28 cellular contexts compared by ENCODE assay signal in genomic region chr2:234099266-234099665, GRCh38. TPM values are rescaled to one million over a fixed set of nuclear protein-coding genes. Genes with fewer than 3 reads are reported as not detected.
DNase-seq lines count a peak whose midpoint lies in the region; ATAC-seq and TF ChIP-seq lines count a peak whose summit lies in the region.
"Had no signal": no experiment of that assay in that cellular context is flagged by ENCODE, and none has a peak within 500 bp of the region (broad histone marks: within the 10 kb centered on the region; RNA-seq: fewer than 3 reads in every experiment).

No MANE protein-coding gene starts in this region.

- no peaks in the 10 kb centered on the region for H4K20me1 ChIP-seq in BLaER1

- H3K9me3 ChIP-seq in BLaER1: peaks cover 6% of the 10 kb centered on the region
- H3K9me3 ChIP-seq: prostate gland, thyroid gland had no signal

- DNase-seq in NCI-H82 (lab: John Stamatoyannopoulos, UW): peak; percentile 96
- no peak for DNase-seq in activated B cell treated with CpG ODN at 0.5 μM for 24 hours
- no peak for DNase-seq in activated effector memory CD4-positive, alpha-beta T cell treated with anti-CD3 and anti-CD28 coated beads, Interleukin-2, amount 50 U/mL, for 16 hours
- no peak for DNase-seq in activated CD8-positive, alpha-beta memory T cell treated with anti-CD3 and anti-CD28 coated beads, Interleukin-2, amount 50 U/mL, for 48 hours
- DNase-seq: activated gamma-delta T cell; amniotic stem cell; CD4-positive, CD25-positive, alpha-beta regulatory T cell; DMS79; head of caudate nucleus; HFFc6; IMR-90; MM.1S; NCI-H187 treated with DMSO at 0.1 percent for 48 hours; NCI-H226; NK-92 treated with Interleukin-12 subunit alpha and Interleukin-12 subunit beta, amount 100 ng/mL, for 24 hours; stimulated activated CD4-positive, alpha-beta T cell treated with anti-CD3 and anti-CD28 coated beads, Interleukin-1b, Interleukin-23, amount 100 ng/mL, for 48 hours; stimulated activated naive CD8-positive, alpha-beta T cell treated with anti-CD3 and anti-CD28 coated beads, Interleukin-15, Interleukin-2, amounts not matched to agents 100 U/mL and 50 U/mL, for 24 hours had no signal

- H3K27me3 ChIP-seq in BLaER1: no peaks in the 10 kb centered on the region
- H3K27me3 ChIP-seq: thyroid gland had no signal

- TF ChIP-seq CTCF in activated B cell treated with CpG ODN at 0.5 μM for 24 hours (IDR thresholded peaks at IDR 0.05): no peak

- ATAC-seq in GM19351 (IDR thresholded peaks at IDR 0.05; ENCODE audit: unreplicated experiment) (peak; percentile 79), activated B cell treated with CpG ODN at 0.5 μM for 24 hours (ENCODE audit: low read depth) (peak; percentile 71), HG03439 (IDR thresholded peaks at IDR 0.05; ENCODE audit: unreplicated experiment) (no peak), HG02840 (IDR thresholded peaks at IDR 0.05; ENCODE audit: low FRiP score, unreplicated experiment) (no peak)
- ATAC-seq: left lobe of liver; stimulated activated naive CD8-positive, alpha-beta T cell treated with anti-CD3 and anti-CD28 coated beads, Interleukin-15, Interleukin-2, amounts not matched to agents 100 U/mL and 50 U/mL, for 24 hours had no signal

- H3K4me1 Mint-ChIP-seq in activated B cell treated with CpG ODN at 0.5 μM for 24 hours: peaks cover 18% of the 10 kb centered on the region

- H3K4me2 ChIP-seq in BLaER1: peak overlapping the region; percentile 90

- peak overlapping the region; percentile 2 for H3K4me3 Mint-ChIP-seq in activated B cell treated with CpG ODN at 0.5 μM for 24 hours
- H3K4me3 Mint-ChIP-seq: CD4-positive, CD25-positive, alpha-beta regulatory T cell; HFFc6; neural crest cell had no signal

- H3K4me3 ChIP-seq in BLaER1: peak overlapping the region; percentile 59
- H3K4me3 ChIP-seq: prostate gland, thyroid gland had no signal

- POLR2A ChIA-PET in activated B cell treated with CpG ODN at 0.5 μM for 24 hours (lab: Charles Lee): interaction anchor here (1.2 to 1.3 kb wide), 2 partner anchors 36 to 66 kb away, joined by 3 to 4 read pairs; no protein-coding TSS in a partner anchor

- CTCF ChIA-PET in activated B cell treated with CpG ODN at 0.5 μM for 24 hours (lab: Charles Lee): no interaction called here

- peak overlapping the region; percentile 86; the same call in 1 of the 2 replicates for H3K9ac ChIP-seq in BLaER1

- intact Hi-C loops in activated B cell treated with CpG ODN at 0.5 μM for 24 hours (cut with micrococcal nuclease): no loop called here

- peak overlapping the region; percentile 8 for H3K27ac Mint-ChIP-seq in activated B cell treated with CpG ODN at 0.5 μM for 24 hours
- H3K27ac Mint-ChIP-seq: CD4-positive, CD25-positive, alpha-beta regulatory T cell; HFFc6 had no signal

- peaks cover 99% of the 10 kb centered on the region for H3K4me1 ChIP-seq in BLaER1
- H3K4me1 ChIP-seq: prostate gland had no signal

- peaks cover 8% of the 10 kb centered on the region; the same call in 1 of the 2 replicates for H3K36me3 ChIP-seq in BLaER1
- H3K36me3 ChIP-seq: prostate gland, thyroid gland had no signal

- no peaks in the 10 kb centered on the region for H3K9me3 Mint-ChIP-seq in activated B cell treated with CpG ODN at 0.5 μM for 24 hours
- H3K9me3 Mint-ChIP-seq: CD4-positive, CD25-positive, alpha-beta regulatory T cell; HFFc6; neural crest cell had no signal

- peaks cover 6% of the 10 kb centered on the region for H3K27me3 Mint-ChIP-seq in activated B cell treated with CpG ODN at 0.5 μM for 24 hours
- H3K27me3 Mint-ChIP-seq: CD4-positive, CD25-positive, alpha-beta regulatory T cell had no signal

- H3K36me3 Mint-ChIP-seq in activated B cell treated with CpG ODN at 0.5 μM for 24 hours (ENCODE audit: low read depth): no peaks in the 10 kb centered on the region
- H3K36me3 Mint-ChIP-seq: CD4-positive, CD25-positive, alpha-beta regulatory T cell had no signal

- H3K27ac ChIP-seq in BLaER1: peak overlapping the region; percentile 96
- H3K27ac ChIP-seq: prostate gland, thyroid gland had no signal

RNA-seq across cellular contexts. Expression of gene SPP2, which starts 48.8 kb away (rescaled TPM):
- total RNA-seq in activated B cell treated with CpG ODN at 0.5 μM for 24 hours: not detected in 2 replicates
- total RNA-seq: A673; CD4-positive, CD25-positive, alpha-beta regulatory T cell; HFFc6; IMR-90; mononuclear cell; neural crest cell; prostate gland; T-helper 1 cell treated with Interleukin-12 subunit alpha and Interleukin-12 subunit beta and Interleukin-4 antibody, amounts not matched to agents 30 ng/mL and 1 ng/mL, for 36 hours; thyroid gland had no signal

Comparison
In these comparisons a context has a peak if more than half of its experiments do, and no peak if none do; other contexts are left out.
1. ATAC-seq: peak in GM19351 (single experiment) and activated B cell treated with CpG ODN at 0.5 μM for 24 hours (single experiment); none in HG03439 (single experiment) and HG02840 (single experiment).